In genomic region chr3:177279118-177279815, GRCh38 we compare ENCODE assay signal across 15 cellular contexts.
A peak's percentile ranks its signal among the peaks of the same experiment; 100 is the strongest.
DNase-seq lines count a peak whose midpoint lies in the region; ATAC-seq, FAIRE-seq and TF ChIP-seq lines count a peak whose summit lies in the region.
"Had no signal": no experiment of that assay in that cellular context is flagged by ENCODE, and none has a peak within 500 bp of the region (broad histone marks: within the 10 kb centered on the region; RNA-seq: fewer than 3 reads in every experiment).

No MANE protein-coding gene starts in this region.

- ATAC-seq in K562 (peak; percentile 13; the same call in 1 of the 3 replicates), GM21737 (IDR thresholded peaks at IDR 0.05; ENCODE audit: unreplicated experiment) (no peak), left cardiac atrium (no peak)
- ATAC-seq in natural killer cell treated with Interleukin-12 subunit alpha and Interleukin-12 subunit beta and Interleukin-15 and Interleukin-18, amount 100 ng/mL, for 72 hours = no peak
- ATAC-seq: effector memory CD8-positive, alpha-beta T cell had no signal

- peaks cover 10% of the 10 kb centered on the region for H3K4me1 Mint-ChIP-seq in progenitor cell of endocrine pancreas (ENCODE audit: low read depth)
- H3K4me1 Mint-ChIP-seq in natural killer cell treated with Interleukin-12 subunit alpha and Interleukin-12 subunit beta and Interleukin-15 and Interleukin-18, amount 100 ng/mL, for 72 hours (ENCODE audit: low read depth in 2 of 2) = peaks cover 18 to 20% of the 10 kb centered on the region in 2 donors

- CTCF ChIA-PET in K562 (lab: Yijun Ruan, JAX; ENCODE audit: low intra/inter-chr PET ratio) = no interaction called here

- no peaks in the 10 kb centered on the region for H3K27me3 Mint-ChIP-seq in progenitor cell of endocrine pancreas
- no peaks in the 10 kb centered on the region for H3K27me3 Mint-ChIP-seq in natural killer cell treated with Interleukin-12 subunit alpha and Interleukin-12 subunit beta and Interleukin-15 and Interleukin-18, amount 100 ng/mL, for 72 hours
- H3K27me3 Mint-ChIP-seq: effector memory CD8-positive, alpha-beta T cell had no signal

- TF ChIP-seq CTCF in K562 (IDR thresholded peaks at IDR 0.05 in 2 of 3, conservative IDR thresholded peaks at IDR 0.05 in 1 of 3; ENCODE audit: insufficient read depth in 2 of 3, low read depth in 1 of 3, low read length in 3 of 3) (no peak), progenitor cell of endocrine pancreas (IDR thresholded peaks at IDR 0.05; ENCODE audit: unreplicated experiment) (no peak)

- H3K79me2 ChIP-seq in K562 (ENCODE audit: control insufficient read depth, insufficient read depth, low read length) = no peaks in the 10 kb centered on the region

- no peaks in the 10 kb centered on the region for H3K9me3 ChIP-seq in K562 (replicated peaks; ENCODE audit: control insufficient read depth, insufficient read depth, low read depth, low read length)
- H3K9me3 ChIP-seq: SK-N-SH had no signal

- no peaks in the 10 kb centered on the region for H3K36me3 Mint-ChIP-seq in progenitor cell of endocrine pancreas (ENCODE audit: insufficient read depth)
- no peaks in the 10 kb centered on the region for H3K36me3 Mint-ChIP-seq in natural killer cell treated with Interleukin-12 subunit alpha and Interleukin-12 subunit beta and Interleukin-15 and Interleukin-18, amount 100 ng/mL, for 72 hours
- H3K36me3 Mint-ChIP-seq: CD14-positive monocyte, immature natural killer cell had no signal

- no peak for TF ChIP-seq RAD21 in K562 (CRISPR knock-in tag; conservative IDR thresholded peaks at IDR 0.05 in 1 of 2, IDR thresholded peaks at IDR 0.05 in 1 of 2)

- no peak overlapping the region for H3K4me3 Mint-ChIP-seq in progenitor cell of endocrine pancreas (ENCODE audit: low read depth)
- no peak overlapping the region for H3K4me3 Mint-ChIP-seq in natural killer cell treated with Interleukin-12 subunit alpha and Interleukin-12 subunit beta and Interleukin-15 and Interleukin-18, amount 100 ng/mL, for 72 hours
- H3K4me3 Mint-ChIP-seq: activated T-helper 1 cell treated with anti-CD3 and anti-CD28 coated beads, Interleukin-12 subunit alpha, Interleukin-12 subunit beta, Interleukin-2, Interleukin-4 antibody, amounts not matched to agents 30 ng/mL and 10 ng/mL and 1 ng/mL, durations not matched to agents 14 hours and 24 hours and 36 hours; CD14-positive monocyte; effector memory CD8-positive, alpha-beta T cell; immature natural killer cell had no signal

- no peak for TF ChIP-seq POLR2A in K562 (conservative IDR thresholded peaks at IDR 0.05)

- intact Hi-C loops in K562 (cut with micrococcal nuclease) (no loop called here), left cardiac atrium (cut with DNase I) (no loop called here)

- H3K27ac Mint-ChIP-seq in progenitor cell of endocrine pancreas = peak overlapping the region; percentile 10
- no peak overlapping the region for H3K27ac Mint-ChIP-seq in natural killer cell treated with Interleukin-12 subunit alpha and Interleukin-12 subunit beta and Interleukin-15 and Interleukin-18, amount 100 ng/mL, for 72 hours
- H3K27ac Mint-ChIP-seq: activated T-helper 1 cell treated with anti-CD3 and anti-CD28 coated beads, Interleukin-12 subunit alpha, Interleukin-12 subunit beta, Interleukin-2, Interleukin-4 antibody, amounts not matched to agents 30 ng/mL and 10 ng/mL and 1 ng/mL, durations not matched to agents 14 hours and 24 hours and 36 hours; CD14-positive monocyte; effector memory CD8-positive, alpha-beta T cell; immature natural killer cell had no signal

- peaks cover 9 to 35% of the 10 kb centered on the region in 2 experiments for H3K4me1 ChIP-seq in K562 (replicated peaks in 1 of 2; ENCODE audit: control insufficient read depth in 2 of 2, insufficient read depth in 2 of 2, low read length in 2 of 2)

- peak overlapping the region; percentile 21; the same call in 1 of the 2 replicates for H3K4me2 ChIP-seq in K562 (ENCODE audit: insufficient read depth, low read length)
- H3K4me2 ChIP-seq: SK-N-SH had no signal

- DNase-seq in HT-29 (ENCODE audit: low spot score) (peak; percentile 44), NCI-H345 (lab: John Stamatoyannopoulos, UW) (peak; percentile 55), K562 (ENCODE audit: extremely low read depth in 1 of 4, low spot score in 3 of 4) (peak in 2 of 4 experiments; percentile 24 to 30), progenitor cell of endocrine pancreas (ENCODE audit: low spot score, unreplicated experiment) (no peak), GOT3 (lab: John Stamatoyannopoulos, UW) (no peak), left cardiac atrium (no peak)
- DNase-seq in natural killer cell treated with Interleukin-12 subunit alpha and Interleukin-12 subunit beta and Interleukin-15 and Interleukin-18, amount 100 ng/mL, for 72 hours (ENCODE audit: low spot score) = no peak
- DNase-seq: effector memory CD8-positive, alpha-beta T cell; foreskin melanocyte; H7; immature natural killer cell; SK-N-SH had no signal

- H3K9me1 ChIP-seq in K562 (ENCODE audit: control insufficient read depth, insufficient read depth, low read length) = no peaks in the 10 kb centered on the region

- no peak for TF ChIP-seq EP300 in K562 (IDR thresholded peaks at IDR 0.05; ENCODE audit: low read length)

- peak overlapping the region; percentile 25; the same call in 2 of the 3 replicates for H3K27ac ChIP-seq in K562 (ENCODE audit: extremely low read depth, low read depth, low read length)

- H3K27me3 ChIP-seq in K562 (ENCODE audit: control insufficient read depth in 2 of 2, insufficient read depth in 2 of 2, low read length in 2 of 2) = no peaks in the 10 kb centered on the region

- H2AFZ ChIP-seq in K562 (ENCODE audit: low read depth, low read length) = peak overlapping the region; percentile 65

- POLR2A ChIA-PET in K562 (lab: Yijun Ruan, JAX) = interaction anchor here (0.7 kb wide), 1 partner anchor 1609 kb away, joined by 3 read pairs; no protein-coding TSS in a partner anchor

- in situ Hi-C loops in K562 (cut with MboI) = no loop called here

- no peaks in the 10 kb centered on the region for H4K20me1 ChIP-seq in K562 (replicated peaks; ENCODE audit: control insufficient read depth, insufficient read depth, low read length)

- peak overlapping the region in 1 of 2 experiments; percentile 1; a peak in 1 of 4 replicates for H3K9ac ChIP-seq in K562 (ENCODE audit: insufficient read depth in 1 of 2, low read depth in 2 of 2, low read length in 2 of 2)
- H3K9ac ChIP-seq: SK-N-SH had no signal

- BruUV-seq in K562 (replicated peaks; lab: Mats Ljungman, UMichigan) = no TSS peak

- FAIRE-seq in K562 (lab: Jason Lieb, UNC) = peak; percentile 60

- H3K4me3 ChIP-seq in K562 = no peak overlapping the region

- no peaks in the 10 kb centered on the region for H3K36me3 ChIP-seq in K562 (ENCODE audit: control insufficient read depth, insufficient read depth, low read length)

- no peaks in the 10 kb centered on the region for H3K9me3 Mint-ChIP-seq in progenitor cell of endocrine pancreas (ENCODE audit: low read depth)
- H3K9me3 Mint-ChIP-seq in natural killer cell treated with Interleukin-12 subunit alpha and Interleukin-12 subunit beta and Interleukin-15 and Interleukin-18, amount 100 ng/mL, for 72 hours = no peaks in the 10 kb centered on the region
- H3K9me3 Mint-ChIP-seq: effector memory CD8-positive, alpha-beta T cell; immature natural killer cell had no signal

- WGBS in K562 (ENCODE audit: insufficient coverage, low coverage, missing lambda C conversion rate) = 29% methylated on average over 7 of the region's 7 CpGs

TF ChIP-seq in K562, 482 proteins besides CTCF, POLR2A, EP300 and RAD21 (continues in another document):
- TF ChIP-seq SREBF2 (CRISPR knock-in tag; IDR thresholded peaks at IDR 0.05) (no peak), KLF1 (tag; IDR thresholded peaks at IDR 0.05) (no peak), PHF21A (IDR thresholded peaks at IDR 0.05; ENCODE audit: borderline replicate concordance, low read depth) (no peak), HDAC3 (IDR thresholded peaks at IDR 0.05; ENCODE audit: borderline replicate concordance, partially characterized antibody) (no peak), GTF2F1 (IDR thresholded peaks at IDR 0.05; ENCODE audit: low read depth, low read length) (no peak), MYNN (IDR thresholded peaks at IDR 0.05) (no peak), MYNN (CRISPR knock-in tag; IDR thresholded peaks at IDR 0.05) (no peak), NR0B1 (IDR thresholded peaks at IDR 0.05; ENCODE audit: partially characterized antibody) (no peak), STAG1 (CRISPR knock-in tag; IDR thresholded peaks at IDR 0.05; ENCODE audit: borderline replicate concordance) (no peak), RBM22 (IDR thresholded peaks at IDR 0.05; ENCODE audit: low read depth, low read length, poor library complexity, severe bottlenecking) (no peak), FOXK2 (conservative IDR thresholded peaks at IDR 0.05 in 1 of 2, IDR thresholded peaks at IDR 0.05 in 1 of 2; ENCODE audit: low read depth in 2 of 2) (peak in 1 of 2 experiments; percentile 28; a peak in 2 of 4 replicates), HMGN3 (IDR thresholded peaks at IDR 0.05; ENCODE audit: borderline replicate concordance, extremely low read depth, insufficient read length, low read depth, low read length) (no peak)

Comparison
In these comparisons a context has a peak if more than half of its experiments do, and no peak if none do; other contexts are left out.
1. DNase-seq: peak in HT-29 (single experiment) and NCI-H345 (single experiment); none in progenitor cell of endocrine pancreas (single experiment), natural killer cell treated with Interleukin-12 subunit alpha and Interleukin-12 subunit beta and Interleukin-15 and Interleukin-18, amount 100 ng/mL, for 72 hours (single experiment), GOT3 (single experiment) and left cardiac atrium (single experiment).